1 cellular context compared by ENCODE assay signal in the genomic region with DNA sequence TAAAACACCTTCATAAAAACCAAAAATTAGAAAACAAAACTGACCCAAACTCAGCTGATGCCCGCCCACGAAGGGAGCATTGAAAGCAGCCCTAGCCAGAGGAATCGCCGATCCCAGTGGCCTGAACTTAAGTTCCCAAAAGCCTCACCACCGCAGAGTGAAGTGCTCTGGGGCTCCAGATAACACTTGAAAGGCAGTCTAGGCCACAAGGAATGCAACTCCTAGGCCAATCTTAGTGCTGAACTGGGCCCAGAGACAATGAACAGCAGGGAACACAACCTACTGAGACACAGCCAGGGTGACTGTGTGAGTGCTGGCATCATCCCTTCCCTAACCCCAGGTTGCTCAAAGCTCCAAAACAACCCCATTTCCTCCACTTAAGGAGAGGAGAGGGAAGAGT.
TF ChIP-seq lines count a peak whose summit lies in the region.

No MANE protein-coding gene starts in this region.

TF ChIP-seq in H1, 55 proteins besides CTCF, POLR2A, EP300 and RAD21:
- no peak for TF ChIP-seq TEAD4 (IDR thresholded peaks at IDR 0.05; ENCODE audit: low read depth, low read length)
